ENCODE assay signal across 19 cellular contexts in the genomic region with DNA sequence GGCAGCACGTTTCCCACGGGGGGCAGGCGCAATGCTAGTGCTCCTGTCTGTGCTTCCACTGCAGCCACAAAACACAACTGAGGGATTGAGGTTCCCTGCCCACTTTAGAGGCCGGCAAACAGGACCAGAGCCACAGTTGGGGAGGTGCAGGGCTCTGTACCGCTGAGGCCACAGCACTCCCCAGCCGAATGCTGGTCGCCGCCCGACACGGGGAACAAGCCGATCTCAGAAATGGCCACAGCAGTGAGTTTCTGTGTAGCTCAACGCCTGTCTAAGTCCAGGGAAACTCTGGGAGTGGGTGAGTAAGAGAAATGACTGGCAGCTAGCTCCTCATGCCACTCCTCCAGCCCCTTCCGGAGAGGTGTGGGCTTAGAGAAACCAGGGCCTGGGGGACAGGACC.
DNase-seq lines count a peak whose midpoint lies in the region; ATAC-seq and TF ChIP-seq lines count a peak whose summit lies in the region.
"Had no signal": no experiment of that assay in that cellular context is flagged by ENCODE, and none has a peak within 500 bp of the region (broad histone marks: within the 10 kb centered on the region; RNA-seq: fewer than 3 reads in every experiment).

No MANE protein-coding gene starts in this region.

- H3K27ac ChIP-seq in H9 (ENCODE audit: insufficient read length, low read depth, low read length) (no peak overlapping the region), mesendoderm (ENCODE audit: low read depth, low read length) (no peak overlapping the region)
- H3K27ac ChIP-seq: BLaER1, GM23248 had no signal

- H3K4me3 Mint-ChIP-seq in H9 = no peak overlapping the region
- no peak overlapping the region for H3K4me3 Mint-ChIP-seq in WTC11
- no peak overlapping the region for H3K4me3 Mint-ChIP-seq in stimulated activated memory B cell treated with anti-CD40 and anti-IgM and Interleukin-4, amounts not matched to agents 10 μg/mL and 1 μg/mL and 100 μg/mL, for 72 hours
- H3K4me3 Mint-ChIP-seq: CD4-positive, alpha-beta memory T cell; IgD-negative memory B cell had no signal

- CTCF ChIA-PET in WTC11 (lab: Charles Lee) = no interaction called here

- H3K18ac ChIP-seq in H9 (ENCODE audit: insufficient read length, low read depth, low read length) (no peak overlapping the region), mesendoderm (ENCODE audit: low read length) (no peak overlapping the region)

- no peak overlapping the region for H2BK20ac ChIP-seq in H9 (ENCODE audit: low read depth, low read length, poor library complexity, severe bottlenecking)

- no peaks in the 10 kb centered on the region for H3K79me2 ChIP-seq in H9 (ENCODE audit: insufficient read depth, low read length)
- H3K79me2 ChIP-seq in mesendoderm (ENCODE audit: control insufficient read depth, insufficient read depth, low read length) = no peaks in the 10 kb centered on the region

- H3K56ac ChIP-seq in H9 (ENCODE audit: insufficient read length, low read depth, low read length) = no peak overlapping the region
- peak overlapping the region; percentile 11 for H3K56ac ChIP-seq in mesendoderm (ENCODE audit: low read length)

- no peaks in the 10 kb centered on the region for H3K36me3 ChIP-seq in mesendoderm (ENCODE audit: control insufficient read depth, insufficient read depth, low read length)
- H3K36me3 ChIP-seq in HAP-1 (replicated peaks) = no peaks in the 10 kb centered on the region
- H3K36me3 ChIP-seq in MG63 = no peaks in the 10 kb centered on the region
- H3K36me3 ChIP-seq: BLaER1 had no signal

- H3K79me1 ChIP-seq in H9 (ENCODE audit: insufficient read depth, low read depth, low read length, poor library complexity, severe bottlenecking) (no peaks in the 10 kb centered on the region), mesendoderm (ENCODE audit: low read length) (no peaks in the 10 kb centered on the region)

- H3K27me3 ChIP-seq in H9 (ENCODE audit: insufficient read depth, low read length) (no peaks in the 10 kb centered on the region), mesendoderm (ENCODE audit: insufficient read depth, low read length, poor library complexity) (no peaks in the 10 kb centered on the region), HAP-1 (ENCODE audit: low read depth) (no peaks in the 10 kb centered on the region), MG63 (no peaks in the 10 kb centered on the region)
- H3K27me3 ChIP-seq: BLaER1 had no signal

- DNase-seq in H9 (no peak), WTC11 (ENCODE audit: low spot score) (peak; percentile 8), mesendoderm (no peak), HAP-1 (ENCODE audit: low spot score in 2 of 2) (no peak), MG63 (no peak)
- DNase-seq in stimulated activated CD4-positive, alpha-beta T cell treated with anti-CD3 and anti-CD28 coated beads, Interleukin-4, amount 100 ng/mL, for 24 hours = no peak
- DNase-seq: ACHN; CD4-positive, alpha-beta memory T cell; DMS153; DMS79; GDM1; GM23248; HCEC 1CT; KBM-7 had no signal

- no peak overlapping the region for H3K9ac ChIP-seq in H9 (ENCODE audit: extremely low read depth, insufficient read length, low read length)
- no peak overlapping the region for H3K9ac ChIP-seq in mesendoderm (ENCODE audit: low read length)
- H3K9ac ChIP-seq: BLaER1, GM23248 had no signal

- H3K4me1 ChIP-seq in H9 (ENCODE audit: insufficient read depth, low read length) (no peaks in the 10 kb centered on the region), mesendoderm (ENCODE audit: control insufficient read depth, low read depth, low read length) (no peaks in the 10 kb centered on the region), HAP-1 (no peaks in the 10 kb centered on the region)
- H3K4me1 ChIP-seq: BLaER1 had no signal

- H2AFZ ChIP-seq in H9 (ENCODE audit: low read length) = no peak overlapping the region
- H2AFZ ChIP-seq: GM23248 had no signal

- H3K27me3 Mint-ChIP-seq in H9 (ENCODE audit: low read depth) (no peaks in the 10 kb centered on the region), WTC11 (ENCODE audit: low read depth) (no peaks in the 10 kb centered on the region; the same call in 1 of the 2 replicates)
- no peaks in the 10 kb centered on the region for H3K27me3 Mint-ChIP-seq in stimulated activated memory B cell treated with anti-CD40 and anti-IgM and Interleukin-4, amounts not matched to agents 10 μg/mL and 1 μg/mL and 100 μg/mL, for 72 hours
- H3K27me3 Mint-ChIP-seq: CD4-positive, alpha-beta memory T cell; IgD-negative memory B cell had no signal

- H3K4me3 ChIP-seq in mesendoderm (ENCODE audit: low read length) (no peak overlapping the region), HAP-1 (no peak overlapping the region), MG63 (no peak overlapping the region)
- H3K4me3 ChIP-seq: BLaER1, GM23248 had no signal

- H3K4ac ChIP-seq in H9 (ENCODE audit: low read depth, low read length) (no peak overlapping the region), mesendoderm (ENCODE audit: low read depth, low read length) (no peak overlapping the region)

- H3K36me3 Mint-ChIP-seq in H9 (ENCODE audit: insufficient read depth in 1 of 3, low read depth in 3 of 3) = no peaks in the 10 kb centered on the region
- H3K36me3 Mint-ChIP-seq in WTC11 = no peaks in the 10 kb centered on the region
- H3K36me3 Mint-ChIP-seq in stimulated activated memory B cell treated with anti-CD40 and anti-IgM and Interleukin-4, amounts not matched to agents 10 μg/mL and 1 μg/mL and 100 μg/mL, for 72 hours = no peaks in the 10 kb centered on the region
- H3K36me3 Mint-ChIP-seq: CD14-positive monocyte; CD4-positive, alpha-beta memory T cell; IgD-negative memory B cell had no signal

- H3T11ph ChIP-seq in H9 (ENCODE audit: low read length) = no peak overlapping the region

- H4K91ac ChIP-seq in H9 (ENCODE audit: insufficient read length, low read depth, low read length) = no peak overlapping the region

- H4K5ac ChIP-seq in H9 (ENCODE audit: insufficient read length, low read depth, low read length) = no peak overlapping the region
- no peak overlapping the region for H4K5ac ChIP-seq in mesendoderm (ENCODE audit: low read length)

- POLR2A ChIA-PET in WTC11 (lab: Charles Lee) = no interaction called here

- TF ChIP-seq CTCF in H9 (conservative IDR thresholded peaks at IDR 0.05) (no peak), WTC11 (IDR thresholded peaks at IDR 0.05) (no peak)

- ATAC-seq in WTC11 = peak; percentile 15
- ATAC-seq in stimulated activated memory B cell treated with anti-CD40 and anti-IgM and Interleukin-4, amounts not matched to agents 10 μg/mL and 1 μg/mL and 100 μg/mL, for 72 hours = no peak
- ATAC-seq: HepG2 had no signal

- no peak overlapping the region for H2BK12ac ChIP-seq in H9 (ENCODE audit: insufficient read length, low read depth, low read length)

- peak overlapping the region; percentile 57; the same call in 1 of the 2 replicates for H3K14ac ChIP-seq in H9 (ENCODE audit: insufficient read depth, low read length)

- H2BK15ac ChIP-seq in H9 (ENCODE audit: low read depth, low read length) (no peak overlapping the region), mesendoderm (replicated peaks; ENCODE audit: low read depth) (no peak overlapping the region)

- in situ Hi-C loops in HAP-1 (cut with MboI; ENCODE audit: low sequenced_read_pairs) = no loop called here

- H2BK120ac ChIP-seq in H9 (ENCODE audit: low read depth, low read length, poor library complexity, severe bottlenecking) (no peak overlapping the region), mesendoderm (ENCODE audit: low read depth, low read length) (no peak overlapping the region)

- H3K23ac ChIP-seq in H9 (ENCODE audit: insufficient read length, low read depth, low read length) (no peak overlapping the region), mesendoderm (ENCODE audit: low read length) (no peak overlapping the region)

- H3K27ac Mint-ChIP-seq in H9 (no peak overlapping the region), WTC11 (no peak overlapping the region)
- H3K27ac Mint-ChIP-seq in stimulated activated memory B cell treated with anti-CD40 and anti-IgM and Interleukin-4, amounts not matched to agents 10 μg/mL and 1 μg/mL and 100 μg/mL, for 72 hours = no peak overlapping the region
- H3K27ac Mint-ChIP-seq: CD4-positive, alpha-beta memory T cell; IgD-negative memory B cell had no signal

- no peaks in the 10 kb centered on the region for H3K9me3 Mint-ChIP-seq in H9
- peaks cover 16% of the 10 kb centered on the region for H3K9me3 Mint-ChIP-seq in WTC11
- peaks cover 7% of the 10 kb centered on the region for H3K9me3 Mint-ChIP-seq in stimulated activated memory B cell treated with anti-CD40 and anti-IgM and Interleukin-4, amounts not matched to agents 10 μg/mL and 1 μg/mL and 100 μg/mL, for 72 hours

- H3K9me3 ChIP-seq in H9 (ENCODE audit: control insufficient read depth, low read depth, low read length) (no peaks in the 10 kb centered on the region), HAP-1 (no peaks in the 10 kb centered on the region), MG63 (no peaks in the 10 kb centered on the region)
- H3K9me3 ChIP-seq: BLaER1 had no signal

- H2BK5ac ChIP-seq in H9 (ENCODE audit: insufficient read length, low read length) (no peak overlapping the region), mesendoderm (ENCODE audit: low read length) (no peak overlapping the region)

- H4K8ac ChIP-seq in H9 (replicated peaks; ENCODE audit: insufficient read length, low read depth, low read length) (no peak overlapping the region), mesendoderm (ENCODE audit: low read depth, low read length) (no peak overlapping the region)

- no peaks in the 10 kb centered on the region for H4K20me1 ChIP-seq in H9 (ENCODE audit: control insufficient read depth, insufficient read depth, insufficient read length)
- H4K20me1 ChIP-seq: BLaER1 had no signal

- H3K23me2 ChIP-seq in H9 (ENCODE audit: insufficient read length, low read depth, low read length, poor library complexity, severe bottlenecking) = no peaks in the 10 kb centered on the region

- no peak overlapping the region for H2AK5ac ChIP-seq in H9 (ENCODE audit: insufficient read length, low read length)
- H2AK5ac ChIP-seq in mesendoderm (ENCODE audit: low read length) = no peak overlapping the region

- WGBS in H9 (ENCODE audit: extremely low coverage, insufficient read length, low lambda C conversion rate) = no CpG with 5 or more reads among the region's 13 CpGs
- WGBS in mesendoderm (ENCODE audit: extremely low coverage, insufficient coverage, low lambda C conversion rate) = no CpG with 5 or more reads among the region's 13 CpGs

- H3K4me2 ChIP-seq in H9 (ENCODE audit: insufficient read depth, insufficient read length, low read length) (no peak overlapping the region), mesendoderm (ENCODE audit: low read length) (no peak overlapping the region)
- H3K4me2 ChIP-seq: BLaER1 had no signal

- H3K4me1 Mint-ChIP-seq in H9 (no peaks in the 10 kb centered on the region), WTC11 (peaks cover 4% of the 10 kb centered on the region; the same call in 1 of the 2 replicates)
- no peaks in the 10 kb centered on the region for H3K4me1 Mint-ChIP-seq in stimulated activated memory B cell treated with anti-CD40 and anti-IgM and Interleukin-4, amounts not matched to agents 10 μg/mL and 1 μg/mL and 100 μg/mL, for 72 hours
- H3K4me1 Mint-ChIP-seq: CD4-positive, alpha-beta memory T cell; IgD-negative memory B cell had no signal

TF ChIP-seq in WTC11, 78 proteins besides CTCF, POLR2A, EP300 and RAD21 (continues in another document):
- TF ChIP-seq FOXJ3 (CRISPR knock-in tag; IDR thresholded peaks at IDR 0.05; ENCODE audit: borderline replicate concordance) = no peak
